Comparison of ENCODE assay signal across 7 cellular contexts in the genomic region with DNA sequence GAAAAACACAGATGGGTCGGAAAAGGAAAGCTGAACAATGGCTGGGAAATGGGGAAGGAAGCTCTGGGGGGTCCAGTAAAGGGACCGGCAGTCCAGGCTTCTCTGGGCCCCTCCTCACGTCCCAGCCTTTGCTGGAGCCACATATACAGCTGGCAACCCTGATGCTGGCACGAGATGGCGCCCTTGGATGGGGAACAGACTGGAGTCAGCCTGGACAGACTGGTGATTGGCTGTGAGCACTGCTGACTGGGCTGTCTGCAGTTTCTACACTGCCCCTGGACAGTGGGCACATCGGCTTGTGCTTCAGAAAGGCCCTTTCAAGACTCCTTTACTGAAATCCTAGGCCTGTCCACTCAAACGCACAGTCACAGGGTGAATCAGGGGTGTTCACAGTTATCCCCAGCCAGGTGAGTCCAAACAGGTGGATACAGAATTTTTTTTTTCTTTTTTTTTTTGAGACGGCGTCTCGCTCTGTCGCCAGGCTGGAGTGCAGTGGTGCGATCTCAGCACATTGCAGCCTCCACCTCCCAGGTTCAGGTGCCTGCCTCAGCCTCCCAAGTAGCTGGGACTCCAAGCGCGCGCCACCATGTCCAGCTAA. TPM values are rescaled to one million over a fixed set of nuclear protein-coding genes. Genes with fewer than 3 reads are reported as not detected.
A peak's percentile ranks its signal among the peaks of the same experiment; 100 is the strongest.
DNase-seq lines count a peak whose midpoint lies in the region; ATAC-seq, FAIRE-seq and TF ChIP-seq lines count a peak whose summit lies in the region.

No MANE protein-coding gene starts in this region.

- CTCF ChIA-PET in GM12878 (lab: Yijun Ruan, JAX): interaction anchor here (0.6 to 7.7 kb wide), 11 partner anchors 11 to 984 kb away, joined by 3 to 77 read pairs (median 4); a partner anchor contains a TSS

- H3K4me3 Mint-ChIP-seq in T-helper 2 cell treated with Interferon-gamma antibody and Interleukin-4, amounts not matched to agents 5 μg/mL and 100 μg/mL, for 36 hours: no peak overlapping the region

- POLR2A ChIA-PET in GM12878 (lab: Charles Lee): no interaction called here

- FAIRE-seq in GM12878 (lab: Jason Lieb, UNC) (no peak), small intestine (lab: Jason Lieb, UNC) (no peak)

- H3K27ac Mint-ChIP-seq in T-helper 2 cell treated with Interferon-gamma antibody and Interleukin-4, amounts not matched to agents 5 μg/mL and 100 μg/mL, for 36 hours: no peak overlapping the region

- in situ Hi-C loops in GM12878 (cut with MboI): no loop called here

- SMC1A ChIA-PET in GM12878 (lab: Charles Lee; ENCODE audit: uncharacterized antibody, unreplicated experiment): interaction anchor here (1.1 to 2.4 kb wide), 6 partner anchors 16 to 225 kb away, joined by 3 to 14 read pairs (median 4); no protein-coding TSS in a partner anchor

- H2AFZ ChIP-seq in GM12878 (ENCODE audit: control insufficient read depth, low read depth, low read length): no peak overlapping the region

- no peaks in the 10 kb centered on the region for H4K20me1 ChIP-seq in GM12878 (ENCODE audit: control insufficient read depth, insufficient read depth)

- DNase-seq in NCI-H1694 treated with DMSO at 0.1 percent for 48 hours (lab: John Stamatoyannopoulos, UW) (peak; percentile 59), GM12878 (ENCODE audit: low read depth, low spot score) (no peak), iPS DF 6.9 (ENCODE audit: low read depth, low spot score) (peak; percentile 66), small intestine (peak; percentile 73)
- peak; percentile 30 for DNase-seq in T-helper 2 cell treated with Interferon-gamma antibody and Interleukin-4, amounts not matched to agents 5 μg/mL and 100 μg/mL, for 36 hours (ENCODE audit: low spot score)

- peaks cover 28% of the 10 kb centered on the region for H3K27me3 Mint-ChIP-seq in T-helper 2 cell treated with Interferon-gamma antibody and Interleukin-4, amounts not matched to agents 5 μg/mL and 100 μg/mL, for 36 hours (ENCODE audit: low read depth)

- H3K27ac ChIP-seq in GM12878 (ENCODE audit: control insufficient read depth, insufficient read depth) (no peak overlapping the region), iPS DF 6.9 (ENCODE audit: low read length) (no peak overlapping the region), small intestine (ENCODE audit: low read depth in 1 of 2, low read length in 1 of 2) (no peak overlapping the region)

- peaks cover 8% of the 10 kb centered on the region for H3K4me1 ChIP-seq in GM12878 (ENCODE audit: control insufficient read depth, insufficient read depth, low read length)
- peaks cover 2% of the 10 kb centered on the region; the same call in 1 of the 2 replicates for H3K4me1 ChIP-seq in iPS DF 6.9 (ENCODE audit: control insufficient read depth, insufficient read depth, low read length)
- no peaks in the 10 kb centered on the region for H3K4me1 ChIP-seq in small intestine (ENCODE audit: control insufficient read depth in 2 of 2, insufficient read depth in 1 of 2, low read depth in 1 of 2, low read length in 1 of 2)

- no peak for TF ChIP-seq EP300 in GM12878 (IDR thresholded peaks at IDR 0.05; ENCODE audit: borderline replicate concordance in 1 of 2, control insufficient read depth in 1 of 2, low read depth in 2 of 2, low read length in 2 of 2)

- no TSS peak for BruUV-seq in GM12878 (replicated peaks; lab: Mats Ljungman, UMichigan)

- no peak overlapping the region for H3K4me2 ChIP-seq in GM12878 (ENCODE audit: control insufficient read depth, insufficient read depth)

- no peak overlapping the region for H3K4me3 ChIP-seq in GM12878
- H3K4me3 ChIP-seq in iPS DF 6.9 (ENCODE audit: low read length): no peak overlapping the region
- no peak overlapping the region for H3K4me3 ChIP-seq in small intestine (ENCODE audit: low read depth in 1 of 2, low read length in 2 of 2)

- TF ChIP-seq CTCF in GM12874 (IDR thresholded peaks at IDR 0.05; ENCODE audit: insufficient read depth, low read depth, low read length) (peak; percentile 72), GM12878 (IDR thresholded peaks at IDR 0.05 in 2 of 3, conservative IDR thresholded peaks at IDR 0.05 in 1 of 3; ENCODE audit: control insufficient read depth in 2 of 3, extremely low read depth in 1 of 3, insufficient read depth in 1 of 3, low read depth in 3 of 3, low read length in 3 of 3) (peak; percentile 59 to 85 (median 73))

- H3K36me3 ChIP-seq in GM12878 (ENCODE audit: control insufficient read depth in 2 of 2, insufficient read depth in 2 of 2, low read length in 1 of 2) (no peaks in the 10 kb centered on the region), iPS DF 6.9 (ENCODE audit: control insufficient read depth, insufficient read depth, low read length) (no peaks in the 10 kb centered on the region), small intestine (ENCODE audit: control insufficient read depth in 2 of 2, insufficient read depth in 2 of 2, low read length in 2 of 2) (no peaks in the 10 kb centered on the region)

- WGBS in GM12878 (ENCODE audit: insufficient coverage, insufficient replicate concordance, low lambda C conversion rate, missing lambda C conversion rate): 34% methylated on average over 14 of the region's 15 CpGs
- no CpG with 5 or more reads among the region's 15 CpGs for WGBS in iPS DF 6.9 (ENCODE audit: insufficient coverage, insufficient read length)
- 40 to 53% (median 48%) methylated on average over 15 of the region's 15 CpGs for WGBS in small intestine, 3 donors

- no peaks in the 10 kb centered on the region for H3K36me3 Mint-ChIP-seq in T-helper 2 cell treated with Interferon-gamma antibody and Interleukin-4, amounts not matched to agents 5 μg/mL and 100 μg/mL, for 36 hours (ENCODE audit: low read depth)

- H3K9me3 ChIP-seq in GM12878 (replicated peaks; ENCODE audit: control insufficient read depth, insufficient read depth, low read length) (no peaks in the 10 kb centered on the region), iPS DF 6.9 (ENCODE audit: control insufficient read depth, insufficient read depth, low read length) (no peaks in the 10 kb centered on the region), small intestine (ENCODE audit: control insufficient read depth, low read depth) (no peaks in the 10 kb centered on the region)

- H3K27me3 ChIP-seq in GM12878 (replicated peaks in 1 of 2; ENCODE audit: control insufficient read depth in 2 of 2, insufficient read depth in 2 of 2, low read length in 1 of 2) (no peaks in the 10 kb centered on the region), iPS DF 6.9 (ENCODE audit: control insufficient read depth, insufficient read depth, low read length) (no peaks in the 10 kb centered on the region), small intestine (ENCODE audit: control insufficient read depth in 2 of 2, insufficient read depth in 2 of 2, low read length in 2 of 2) (peaks cover 0 to 2% of the 10 kb centered on the region in 2 donors)

- peak; percentile 93 for ATAC-seq in GM12878
- no peak for ATAC-seq in GM21447 (IDR thresholded peaks at IDR 0.05; ENCODE audit: unreplicated experiment)

- no peak for TF ChIP-seq POLR2A in GM12878 (IDR thresholded peaks at IDR 0.05; ENCODE audit: low read depth, low read length)

- RAD21 ChIA-PET in GM12878 (lab: Charles Lee; ENCODE audit: unreplicated experiment): interaction anchor here (0.7 to 1.2 kb wide), 5 partner anchors 12 to 543 kb away, joined by 3 to 4 read pairs (median 3); no protein-coding TSS in a partner anchor

- TF ChIP-seq RAD21 in GM12878 (IDR thresholded peaks at IDR 0.05; ENCODE audit: insufficient read depth, low read depth, low read length): peak; percentile 91

- H3K4me1 Mint-ChIP-seq in T-helper 2 cell treated with Interferon-gamma antibody and Interleukin-4, amounts not matched to agents 5 μg/mL and 100 μg/mL, for 36 hours (ENCODE audit: low read depth): no peaks in the 10 kb centered on the region

- H3K79me2 ChIP-seq in GM12878 (ENCODE audit: control insufficient read depth, insufficient read depth, low read length): no peaks in the 10 kb centered on the region

- H3K9me3 Mint-ChIP-seq in T-helper 2 cell treated with Interferon-gamma antibody and Interleukin-4, amounts not matched to agents 5 μg/mL and 100 μg/mL, for 36 hours: no peaks in the 10 kb centered on the region

- intact Hi-C loops in GM12878 (cut with micrococcal nuclease; ENCODE audit: unreplicated experiment): loop anchor here (1.0 kb wide), 1 partner anchor 222 kb away; no protein-coding TSS in a partner anchor

- H3K9ac ChIP-seq in GM12878 (ENCODE audit: control insufficient read depth, insufficient read depth, low read length): no peak overlapping the region

TF ChIP-seq in GM12878, 131 proteins besides CTCF, POLR2A, EP300 and RAD21 (continues in another document):
- TF ChIP-seq CHD2 (IDR thresholded peaks at IDR 0.05; ENCODE audit: borderline replicate concordance, low read depth, low read length): no peak
- 0 out of 2 replicates have a peak, but pooled peaks have one; percentile 22 for TF ChIP-seq YY1 (IDR thresholded peaks at IDR 0.05; ENCODE audit: low read depth, low read length)

RNA-seq across cellular contexts. Expression of a gene that starts 31.1 kb away (rescaled TPM):
- 47.2 and 47.4 TPM in 2 replicates for total RNA-seq in GM12878 (2013; cell fraction: nucleolus; rRNA removed)
- total RNA-seq in GM12878 (2014; rRNA removed) (12.1 and 13.6 TPM in 2 replicates), GM12878 (2014; rRNA removed; fragmentation: Illumina TruSeq; extraction: Trizol) (9.3 and 9.4 TPM in 2 replicates), GM12878 (2021) (14.0 and 14.4 TPM in 2 replicates)
- 5.0 TPM for polyA plus RNA-seq in GM12878 (2011; ENCODE audit: low read depth)
- polyA plus RNA-seq in GM12878 (2011; rRNA removed) (6.5 and 8.6 TPM in 2 replicates), GM12878 (2014; fragmentation: Illumina TruSeq; extraction: Trizol) (10.9 and 12.3 TPM in 2 replicates), GM12878 (2014; fragmentation: Nextera tagmentation; extraction: Ambion mirVana) (1 to 10 TPM; 1.9 to 2.3 TPM), GM12878 (2014; rRNA removed) (12.1 and 12.2 TPM in 2 replicates), GM12878 (2016; fragmentation: Nextera tagmentation; extraction: Ambion mirVana) (1 to 10 TPM; 6.9 to 7.4 TPM), small intestine (1 to 10 TPM; 4.1 to 6.8 (median 6.5) TPM)
- 8.8 and 9.1 TPM in 2 replicates for polyA plus RNA-seq in GM12878 (2011; cell fraction: cytosol; rRNA removed)
- polyA plus RNA-seq in GM12878 (2011; cell fraction: nucleus; rRNA removed): 55.6 and 60.8 TPM in 2 replicates
- polyA plus RNA-seq in GM12878 (2012): 6.3 and 6.9 TPM in 2 replicates
- 16.8 and 17.4 TPM in 2 replicates for polyA minus RNA-seq in GM12878 (2011; rRNA and poly(A)+ RNA removed)
- 3.7 and 6.9 TPM in 2 replicates for polyA minus RNA-seq in GM12878 (2011; cell fraction: cytosol; rRNA and poly(A)+ RNA removed)
- polyA minus RNA-seq in GM12878 (2011; cell fraction: nucleus; rRNA and poly(A)+ RNA removed): 14.6 and 18.2 TPM in 2 replicates
